ENCODE assay signal across 31 cellular contexts in the genomic region with DNA sequence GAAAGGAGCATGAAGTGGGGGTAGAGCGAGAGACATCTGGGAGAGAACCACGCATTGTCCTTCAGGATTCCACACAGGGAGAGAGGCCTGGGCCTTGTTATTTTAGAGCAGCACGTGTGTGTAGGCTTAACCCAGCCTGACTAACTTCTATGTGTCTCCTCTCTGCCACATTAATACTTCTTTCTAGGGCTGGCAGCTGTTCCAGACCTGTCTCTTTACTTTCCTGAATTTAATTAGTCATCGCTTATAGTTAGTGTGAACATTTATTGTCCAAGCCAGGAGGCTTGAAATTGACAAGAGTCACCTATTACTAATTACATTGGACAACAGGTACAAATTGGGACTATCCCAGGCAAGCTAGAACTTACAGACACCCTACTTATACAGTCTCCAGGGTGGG. TPM values are rescaled to one million over a fixed set of nuclear protein-coding genes. Genes with fewer than 3 reads are reported as not detected.
DNase-seq lines count a peak whose midpoint lies in the region; ATAC-seq and TF ChIP-seq lines count a peak whose summit lies in the region.
"Had no signal": no experiment of that assay in that cellular context is flagged by ENCODE, and none has a peak within 500 bp of the region (broad histone marks: within the 10 kb centered on the region; RNA-seq: fewer than 3 reads in every experiment).

No MANE protein-coding gene starts in this region.

- H4K20me1 ChIP-seq in PC-3 (ENCODE audit: low read length) (no peaks in the 10 kb centered on the region), mammary epithelial cell (ENCODE audit: insufficient read depth, low read length) (no peaks in the 10 kb centered on the region)

- H3K79me2 ChIP-seq in PC-3 (ENCODE audit: low read length) (no peaks in the 10 kb centered on the region), mammary epithelial cell (ENCODE audit: insufficient read depth, low read length) (peaks cover 6% of the 10 kb centered on the region)

- H3K9me3 ChIP-seq in PC-3 (ENCODE audit: low read length), result no peaks in the 10 kb centered on the region
- H3K9me3 ChIP-seq in mammary epithelial cell (replicated peaks; ENCODE audit: insufficient read depth, low read length), result no peaks in the 10 kb centered on the region
- H3K9me3 ChIP-seq in skeletal muscle satellite cell (replicated peaks; ENCODE audit: low read length), result no peaks in the 10 kb centered on the region
- H3K9me3 ChIP-seq: Caco-2, left ventricle myocardium inferior, prostate gland, SK-N-SH, transverse colon had no signal

- CTCF ChIA-PET in PC-3 (lab: Charles Lee) (no interaction called here), mammary epithelial cell (lab: Charles Lee; ENCODE audit: low non-redundant PET) (no interaction called here)

- H3K4me3 ChIP-seq in PC-3 (ENCODE audit: low read length) (no peak overlapping the region), mammary epithelial cell (replicated peaks in 1 of 3; ENCODE audit: insufficient read depth in 1 of 3, low read depth in 2 of 3, low read length in 3 of 3) (no peak overlapping the region), kidney epithelial cell (ENCODE audit: low read depth, low read length) (no peak overlapping the region), skeletal muscle satellite cell (ENCODE audit: low read length) (no peak overlapping the region)
- H3K4me3 ChIP-seq: left ventricle myocardium inferior, prostate gland, transverse colon had no signal

- no peaks in the 10 kb centered on the region for H3F3A ChIP-seq in PC-3 (ENCODE audit: low read length, unreplicated experiment)

- DNase-seq in PC-3 (peak; percentile 5), mammary epithelial cell (peak; percentile 58), kidney epithelial cell (ENCODE audit: low read depth) (peak; percentile 37), NCI-H2081 treated with DMSO at 0.1 percent for 48 hours (lab: John Stamatoyannopoulos, UW) (no peak), NCI-H2029 treated with DMSO at 0.1 percent for 48 hours (lab: John Stamatoyannopoulos, UW) (no peak)
- DNase-seq: activated CD4-positive, alpha-beta T cell treated with anti-CD3 and anti-CD28 coated beads, Interleukin-2, amount 50 U/mL, for 4 hours; activated CD8-positive, alpha-beta memory T cell treated with anti-CD3 and anti-CD28 coated beads, Interleukin-2, amount 10 ng/mL, durations not matched to agents 7 days and 5 days; activated gamma-delta T cell treated with Interleukin-2 at 50 U/mL for 16 hours; activated T-cell treated with anti-CD3 and anti-CD28 coated beads, Interleukin-2, amount 50 U/mL, for 4 hours; Caco-2; cerebellar nuclear complex; DMS79 treated with DMSO at 0.1 percent for 48 hours; GF-D8; immature natural killer cell; IMR-90; left ventricle myocardium inferior; naive B cell; NCI-H1092 treated with DMSO at 0.1 percent for 48 hours; NCI-H187; NCI-H2171 treated with DMSO at 0.1 percent for 48 hours; NCI-H510A; nucleus accumbens; SK-N-SH; stimulated activated CD4-positive, alpha-beta T cell treated with anti-CD3 and anti-CD28 coated beads, Interleukin-15, amount 100 ng/mL, for 24 hours; stimulated activated CD4-positive, alpha-beta T cell treated with anti-CD3 and anti-CD28 coated beads, Interleukin-4, amount 100 ng/mL, for 4 hours; transverse colon had no signal

- ATAC-seq in PC-3, result peak; percentile 32
- no peak for ATAC-seq in GM21381 (IDR thresholded peaks at IDR 0.05; ENCODE audit: unreplicated experiment)
- ATAC-seq: activated CD4-positive, CD25-positive, alpha-beta regulatory T cell treated with anti-CD3 and anti-CD28 coated beads, Interleukin-2, amount 50 U/mL, for 24 hours; activated CD8-positive, alpha-beta memory T cell treated with anti-CD3 and anti-CD28 coated beads, Interleukin-2, amount 10 ng/mL, durations not matched to agents 7 days and 5 days; activated T-cell treated with anti-CD3 and anti-CD28 coated beads, Interleukin-2, amount 50 U/mL, for 4 hours had no signal

- WGBS in mammary epithelial cell (ENCODE audit: low coverage, missing lambda C conversion rate), result 68% methylated on average over 4 of the region's 4 CpGs

- POLR2A ChIA-PET in PC-3 (lab: Charles Lee; ENCODE audit: unreplicated experiment), result no interaction called here

- H3K27ac ChIP-seq in PC-3 (ENCODE audit: low read length) (no peak overlapping the region), mammary epithelial cell (ENCODE audit: insufficient read depth, low read depth, low read length) (no peak overlapping the region)
- H3K27ac ChIP-seq: left ventricle myocardium inferior, prostate gland, RWPE1, transverse colon had no signal

- H3K9ac ChIP-seq in PC-3 (ENCODE audit: low read length), result no peak overlapping the region
- no peak overlapping the region for H3K9ac ChIP-seq in mammary epithelial cell (ENCODE audit: insufficient read depth, low read length)
- H3K9ac ChIP-seq in skeletal muscle satellite cell (ENCODE audit: low read depth, low read length), result peak overlapping the region; percentile 14
- H3K9ac ChIP-seq: SK-N-SH had no signal

- TF ChIP-seq CTCF in PC-3 (conservative IDR thresholded peaks at IDR 0.05; ENCODE audit: low read depth, low read length) (no peak), mammary epithelial cell (conservative IDR thresholded peaks at IDR 0.05 in 1 of 2, IDR thresholded peaks at IDR 0.05 in 1 of 2; ENCODE audit: extremely low read depth in 1 of 2, insufficient read depth in 1 of 2, low read depth in 1 of 2, low read length in 2 of 2) (no peak), kidney epithelial cell (IDR thresholded peaks at IDR 0.05; ENCODE audit: insufficient read depth, low read length, poor library complexity, severe bottlenecking) (no peak)

- intact Hi-C loops in PC-3 (cut with micrococcal nuclease), result no loop called here
- intact Hi-C loops in mammary epithelial cell (cut with micrococcal nuclease), result no loop called here

- dilution Hi-C loops in mammary epithelial cell (cut with HindIII; ENCODE audit: low sequenced_read_pairs), result no loop called here

- in situ Hi-C loops in mammary epithelial cell (cut with MboI; ENCODE audit: low sequenced_read_pairs in 2 of 2), result no loop called here

- no peak overlapping the region for H2AFZ ChIP-seq in PC-3 (ENCODE audit: low read length)
- no peak overlapping the region for H2AFZ ChIP-seq in mammary epithelial cell (ENCODE audit: low read depth, low read length)

- BruUV-seq in PC-3 (replicated peaks; lab: Mats Ljungman, UMichigan) (no TSS peak), mammary epithelial cell (replicated peaks; lab: Mats Ljungman, UMichigan) (no TSS peak)

- H3K36me3 ChIP-seq in PC-3 (ENCODE audit: low read depth, low read length) (no peaks in the 10 kb centered on the region), mammary epithelial cell (ENCODE audit: insufficient read depth, low read length) (no peaks in the 10 kb centered on the region), kidney epithelial cell (ENCODE audit: control insufficient read depth, insufficient read depth, low read length) (no peaks in the 10 kb centered on the region), skeletal muscle satellite cell (ENCODE audit: insufficient read depth, low read length) (no peaks in the 10 kb centered on the region)
- H3K36me3 ChIP-seq: left ventricle myocardium inferior, prostate gland, transverse colon had no signal

- no peak overlapping the region for H3K4me2 ChIP-seq in PC-3 (ENCODE audit: low read length)
- H3K4me2 ChIP-seq in mammary epithelial cell (ENCODE audit: insufficient read depth, low read depth, low read length), result no peak overlapping the region
- H3K4me2 ChIP-seq in skeletal muscle satellite cell (ENCODE audit: low read length), result no peak overlapping the region
- H3K4me2 ChIP-seq: SK-N-SH had no signal

- peaks cover 24% of the 10 kb centered on the region for H3K4me1 ChIP-seq in PC-3 (ENCODE audit: insufficient read depth, low read length)
- H3K4me1 ChIP-seq in mammary epithelial cell (ENCODE audit: insufficient read depth, low read length), result peaks cover 9% of the 10 kb centered on the region
- H3K4me1 ChIP-seq in skeletal muscle satellite cell (ENCODE audit: control insufficient read depth, insufficient read depth, low read length), result peaks cover 31% of the 10 kb centered on the region
- H3K4me1 ChIP-seq: Caco-2, prostate gland had no signal

- no peaks in the 10 kb centered on the region for H3K27me3 ChIP-seq in PC-3 (ENCODE audit: low read length)
- no peaks in the 10 kb centered on the region for H3K27me3 ChIP-seq in mammary epithelial cell (ENCODE audit: insufficient read depth, low read length)
- no peaks in the 10 kb centered on the region for H3K27me3 ChIP-seq in kidney epithelial cell (ENCODE audit: control insufficient read depth, insufficient read depth, low read length)
- H3K27me3 ChIP-seq in skeletal muscle satellite cell (ENCODE audit: control insufficient read depth, insufficient read depth, low read length), result no peaks in the 10 kb centered on the region
- H3K27me3 ChIP-seq: transverse colon had no signal

- no peaks in the 10 kb centered on the region for H3K9me2 ChIP-seq in PC-3 (replicated peaks; ENCODE audit: low read length)
- H3K9me2 ChIP-seq: SK-N-SH had no signal

RNA-seq across cellular contexts. Expression of a gene that starts 51.4 kb away (rescaled TPM):
- total RNA-seq in PC-3 (2014; rRNA removed), result 13.3 and 14.8 TPM in 2 replicates
- 10 to 100 TPM; 30.0 to 43.2 TPM for total RNA-seq in mammary epithelial cell
- polyA plus RNA-seq in mammary epithelial cell, result 28.4 TPM
- polyA minus RNA-seq in mammary epithelial cell, result 45.7 TPM
- total RNA-seq in kidney epithelial cell, result 39.2 and 40.8 TPM in 2 replicates
- total RNA-seq in skeletal muscle satellite cell (2012; rRNA removed), result 12.9 and 16.5 TPM in 2 replicates

Comparison
In these comparisons a context has a peak if more than half of its experiments do, and no peak if none do; other contexts are left out.
1. DNase-seq: peak in PC-3 (single experiment), mammary epithelial cell (single experiment) and kidney epithelial cell (single experiment); none in NCI-H2081 treated with DMSO at 0.1 percent for 48 hours (single experiment) and NCI-H2029 treated with DMSO at 0.1 percent for 48 hours (single experiment).